Comparison of ENCODE assay signal across 8 cellular contexts in the genomic region with DNA sequence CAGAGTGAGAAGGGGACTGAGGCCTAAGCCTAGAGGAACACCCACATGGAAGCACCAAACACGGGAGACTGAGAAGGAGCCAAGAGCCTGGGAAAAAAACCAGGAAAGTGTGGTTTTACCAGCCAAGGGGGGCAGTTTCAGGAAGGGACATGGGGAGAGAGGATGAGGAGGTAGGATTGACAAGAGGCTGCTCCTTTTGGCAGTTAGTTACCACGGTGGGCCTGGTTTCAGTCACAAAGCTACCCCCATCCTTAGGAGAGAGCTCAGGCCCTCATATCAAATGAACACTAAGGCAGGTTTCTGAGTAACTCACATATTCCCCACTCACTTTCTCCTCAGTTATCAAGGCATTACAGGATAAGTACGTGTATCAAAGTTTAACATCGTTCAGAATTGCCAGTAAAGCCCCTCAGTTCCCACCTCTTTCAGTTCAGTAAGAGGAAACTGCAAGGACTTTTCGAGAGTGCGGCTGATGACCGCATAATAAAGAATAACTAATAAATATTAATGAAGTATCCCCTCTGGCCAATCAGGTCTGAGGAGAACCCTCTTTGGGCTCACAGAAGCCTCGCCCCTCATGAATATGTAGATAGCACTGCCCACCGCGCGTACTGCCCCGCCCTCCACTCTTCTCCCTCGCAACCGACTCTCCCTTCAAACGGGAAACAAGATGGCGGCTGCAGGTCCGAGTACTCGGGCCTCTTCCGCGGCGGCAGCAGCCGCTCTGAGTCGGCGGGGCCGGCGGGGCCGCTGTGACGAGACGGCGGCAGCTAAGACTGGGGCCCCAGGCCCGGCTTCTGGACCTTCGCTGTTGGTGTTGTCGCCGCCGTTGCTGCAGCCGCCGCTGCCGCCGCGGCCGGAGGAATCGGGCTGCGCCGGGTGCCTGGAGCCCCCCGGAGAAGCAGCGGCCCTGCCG. TPM values are rescaled to one million over a fixed set of nuclear protein-coding genes. Genes with fewer than 3 reads are reported as not detected.
A peak's percentile ranks its signal among the peaks of the same experiment; 100 is the strongest.
DNase-seq lines count a peak whose midpoint lies in the region; ATAC-seq, FAIRE-seq and TF ChIP-seq lines count a peak whose summit lies in the region.

Gene RNF169, plus strand, starts transcription at position 639 of the 916 bp plus-strand sequence. Its CDS starts 32 bp downstream, at position 671.

- H3K27ac ChIP-seq in adrenal gland (peak within 1 kb of the TSS; percentile 48 to 96 (median 91)), heart right ventricle (peak within 1 kb of the TSS; percentile 91 to 99 (median 94)), upper lobe of right lung (peak within 1 kb of the TSS; percentile 97)

- no peaks in the 10 kb centered on the region for H3K36me3 ChIP-seq in adrenal gland (replicated peaks in 1 of 2)
- no peaks in the 10 kb centered on the region for H3K36me3 ChIP-seq in heart right ventricle
- H3K36me3 ChIP-seq in upper lobe of right lung = no peaks in the 10 kb centered on the region

- peak within 1 kb of the TSS in 2 of 4 donors; percentile 69 to 70 for H3K4me3 ChIP-seq in adrenal gland
- H3K4me3 ChIP-seq in heart right ventricle = peak within 1 kb of the TSS; percentile 57 to 99 (median 79)
- H3K4me3 ChIP-seq in upper lobe of right lung = peak within 1 kb of the TSS; percentile 82

- peak; percentile 91 for TF ChIP-seq POLR2A in GM12892 (IDR thresholded peaks at IDR 0.05; ENCODE audit: low read depth, low read length)
- peak; percentile 58 to 82 for TF ChIP-seq POLR2A in adrenal gland (IDR thresholded peaks at IDR 0.05)

- 1 to 4% (median 2%) methylated on average over 21 to 47 of the region's 47 CpGs for WGBS in adrenal gland, 4 donors
- WGBS in heart right ventricle, 2 donors = 1% methylated on average over 47 of the region's 47 CpGs

- H3K4me1 ChIP-seq in adrenal gland (replicated peaks in 1 of 2) (peaks cover 15 to 38% of the 10 kb centered on the region in 2 donors), heart right ventricle (peaks cover 3 to 47% (median 22%) of the 10 kb centered on the region in 9 donors), upper lobe of right lung (peaks cover 31% of the 10 kb centered on the region)

- H3K27me3 ChIP-seq in adrenal gland = no peaks in the 10 kb centered on the region
- no peaks in the 10 kb centered on the region for H3K27me3 ChIP-seq in heart right ventricle
- no peaks in the 10 kb centered on the region for H3K27me3 ChIP-seq in upper lobe of right lung

- TF ChIP-seq CTCF in adrenal gland (IDR thresholded peaks at IDR 0.05) (no peak), heart right ventricle (IDR thresholded peaks at IDR 0.05) (no peak), upper lobe of right lung (IDR thresholded peaks at IDR 0.05) (no peak)

- peak; percentile 89 for FAIRE-seq in GM12892 (lab: Jason Lieb, UNC)

- intact Hi-C loops in adrenal gland (cut with DNase I) = no loop called here
- intact Hi-C loops in heart right ventricle (cut with DNase I) = no loop called here
- intact Hi-C loops in posterior vena cava (cut with DNase I) = loop anchor here in 1 of 2 donors (5.0 kb wide), 1 partner anchor 1314 kb away; no protein-coding TSS in a partner anchor
- intact Hi-C loops in upper lobe of right lung (cut with DNase I) = no loop called here

- H3K9me3 ChIP-seq in adrenal gland (replicated peaks in 1 of 3) = no peaks in the 10 kb centered on the region
- H3K9me3 ChIP-seq in heart right ventricle = no peaks in the 10 kb centered on the region
- H3K9me3 ChIP-seq in upper lobe of right lung = no peaks in the 10 kb centered on the region

- ATAC-seq in HG02852 (IDR thresholded peaks at IDR 0.05; ENCODE audit: unreplicated experiment) (peak; percentile 98), heart right ventricle (peak; percentile 98 to 100 (median 100)), upper lobe of right lung (peak; percentile 99)

- DNase-seq in GM12892 (ENCODE audit: insufficient read length) = peak; percentile 89
- DNase-seq in NCI-H146 (lab: John Stamatoyannopoulos, UW) = peak; percentile 97
- peak; percentile 78 to 93 (median 87) for DNase-seq in T-helper 1 cell
- peak; percentile 92 to 99 (median 97) for DNase-seq in adrenal gland
- DNase-seq in heart right ventricle = peak; percentile 92 to 96
- peak; percentile 98 for DNase-seq in posterior vena cava (ENCODE audit: low spot score)
- DNase-seq in upper lobe of right lung = peak; percentile 97

RNA-seq across cellular contexts. Expression of gene RNF169, which starts in this region (rescaled TPM):
- 6.0 TPM for polyA plus RNA-seq in GM12892 (2012; ENCODE audit: missing spikeins)
- total RNA-seq in adrenal gland (10 to 100 TPM in 6 of 8 donors, 1 to 10 TPM in 2; 7.5 to 17.8 (median 12.1) TPM), heart right ventricle (10 to 100 TPM in 9 of 10 donors, 1 to 10 TPM in 1; 9.0 to 14.0 (median 11.2) TPM), posterior vena cava (10 to 100 TPM; 14.7 to 19.8 TPM), upper lobe of right lung (21.3 TPM)
- polyA plus RNA-seq in adrenal gland (1 to 10 TPM; 1.9 to 6.6 (median 2.8) TPM), heart right ventricle (1 to 10 TPM; 2.3 to 2.4 TPM)
